Comparison of ENCODE assay signal across 9 cellular contexts in the genomic region with DNA sequence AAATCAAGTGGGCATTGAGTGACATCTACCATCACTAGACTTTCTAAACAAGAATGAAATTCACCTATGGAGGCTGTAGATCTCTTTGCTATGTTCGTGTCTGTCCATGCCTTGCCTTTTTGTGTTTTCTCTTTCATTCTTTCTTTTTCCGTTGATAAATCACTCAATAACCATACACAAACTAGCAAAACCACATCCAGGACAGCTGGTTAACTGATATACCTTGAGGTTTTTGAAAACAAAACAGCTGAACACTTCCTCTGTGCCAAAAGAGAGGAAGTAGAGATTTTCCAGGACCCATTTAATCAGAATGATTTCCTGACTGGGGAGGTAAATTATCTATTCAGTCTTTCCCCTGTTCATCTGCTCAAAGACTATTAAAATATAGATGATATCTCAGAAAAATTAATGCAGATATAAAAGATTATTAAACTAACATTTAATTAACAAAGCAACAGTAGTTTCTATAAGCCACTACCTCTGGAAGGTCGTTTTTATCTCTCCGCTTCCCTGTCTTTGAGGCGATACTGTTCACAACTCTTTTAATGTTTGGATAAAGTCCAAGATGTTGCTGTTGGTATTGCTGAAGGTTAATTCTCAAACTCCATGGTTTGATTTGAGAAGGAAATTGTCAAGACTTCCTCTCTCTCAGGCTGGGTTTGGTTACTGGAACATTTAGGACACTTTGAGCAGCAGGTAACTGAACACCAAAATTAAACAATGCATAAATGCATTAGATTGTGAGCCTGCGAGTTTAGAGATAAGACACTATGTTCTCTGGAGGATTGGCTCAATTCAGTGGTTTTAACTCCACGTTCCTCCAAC. TPM values are rescaled to one million over a fixed set of nuclear protein-coding genes. Genes with fewer than 3 reads are reported as not detected.
DNase-seq lines count a peak whose midpoint lies in the region; ATAC-seq and TF ChIP-seq lines count a peak whose summit lies in the region.
"Had no signal": no experiment of that assay in that cellular context is flagged by ENCODE, and none has a peak within 500 bp of the region (broad histone marks: within the 10 kb centered on the region; RNA-seq: fewer than 3 reads in every experiment).

No MANE protein-coding gene starts in this region.

- no peaks in the 10 kb centered on the region for H3K36me3 ChIP-seq in HEK293 (ENCODE audit: control insufficient read depth in 2 of 2, insufficient read depth in 1 of 2, low read length in 2 of 2)
- no peaks in the 10 kb centered on the region for H3K36me3 ChIP-seq in Loucy (ENCODE audit: insufficient read depth, low read length)
- H3K36me3 ChIP-seq in mucosa of descending colon (ENCODE audit: low read depth) = no peaks in the 10 kb centered on the region
- H3K36me3 ChIP-seq: upper lobe of right lung had no signal

- H3K27me3 ChIP-seq in Loucy (ENCODE audit: insufficient read depth, low read length, poor library complexity, severe bottlenecking) = no peaks in the 10 kb centered on the region
- H3K27me3 ChIP-seq: upper lobe of right lung had no signal

- DNase-seq in mucosa of descending colon = no peak
- DNase-seq in AG20443 (ENCODE audit: low spot score) = no peak
- DNase-seq in erythroblast (lab: John Stamatoyannopoulos, UW) = no peak
- DNase-seq in RKO (ENCODE audit: low spot score) = no peak
- DNase-seq: NCI-H1694 treated with DMSO at 0.1 percent for 48 hours, upper lobe of right lung had no signal

- no peak overlapping the region for H3K9ac ChIP-seq in Loucy (ENCODE audit: low read depth, low read length, poor library complexity, severe bottlenecking)

- intact Hi-C loops in mucosa of descending colon (cut with DNase I, micrococcal nuclease) = no loop called here

- no peak overlapping the region; the same call in 1 of the 2 replicates for H3K27ac ChIP-seq in HEK293 (ENCODE audit: extremely low read depth, low read depth, low read length)
- H3K27ac ChIP-seq: upper lobe of right lung had no signal

- peak overlapping the region; percentile 17 for H3K4me2 ChIP-seq in Loucy (ENCODE audit: low read depth, low read length, poor library complexity, severe bottlenecking)

- H3K4me3 ChIP-seq in HEK293 (ENCODE audit: low read depth, low read length) (no peak overlapping the region), Loucy (ENCODE audit: low read length, poor library complexity, severe bottlenecking) (peak overlapping the region; percentile 17), mucosa of descending colon (no peak overlapping the region)
- H3K4me3 ChIP-seq: upper lobe of right lung had no signal

- H3K4me1 ChIP-seq in HEK293 (ENCODE audit: control insufficient read depth, insufficient read depth, low read length) (0 out of 2 replicates have a peak, but pooled peaks cover 5% of the 10 kb centered on the region), Loucy (ENCODE audit: insufficient read depth, low read length, poor library complexity, severe bottlenecking) (peaks cover 15% of the 10 kb centered on the region), mucosa of descending colon (ENCODE audit: low read depth) (peaks cover 5% of the 10 kb centered on the region)
- H3K4me1 ChIP-seq: upper lobe of right lung had no signal

- H2AFZ ChIP-seq in Loucy (ENCODE audit: low read length) = no peak overlapping the region

- peak; percentile 74 for ATAC-seq in GM18909 (IDR thresholded peaks at IDR 0.05; ENCODE audit: poor library complexity, unreplicated experiment)
- ATAC-seq in mucosa of descending colon = peak; percentile 43
- ATAC-seq: upper lobe of right lung had no signal

- H3K79me2 ChIP-seq in Loucy (ENCODE audit: insufficient read depth, low read length) = no peaks in the 10 kb centered on the region

- TF ChIP-seq CTCF in HEK293 (tag by site-specific recombination; IDR thresholded peaks at IDR 0.05) (no peak), Loucy (conservative IDR thresholded peaks at IDR 0.05; ENCODE audit: low read length) (no peak), mucosa of descending colon (IDR thresholded peaks at IDR 0.05) (no peak)

- POLR2A ChIA-PET in HEK293 (lab: Yijun Ruan, JAX) = no interaction called here

- H3K9me3 ChIP-seq in HEK293 (ENCODE audit: control insufficient read depth, insufficient read depth, low read depth, low read length) (no peaks in the 10 kb centered on the region), Loucy (ENCODE audit: insufficient read depth, low read depth, low read length) (no peaks in the 10 kb centered on the region), mucosa of descending colon (no peaks in the 10 kb centered on the region)
- H3K9me3 ChIP-seq: upper lobe of right lung had no signal

- TF ChIP-seq POLR2A in erythroblast (IDR thresholded peaks at IDR 0.05; ENCODE audit: low read length) = no peak

- H3F3A ChIP-seq in Loucy (ENCODE audit: low read depth) = no peaks in the 10 kb centered on the region

- H3K9me2 ChIP-seq in Loucy (replicated peaks; ENCODE audit: low read depth, low read length) = no peaks in the 10 kb centered on the region

- no peaks in the 10 kb centered on the region for H4K20me1 ChIP-seq in Loucy (ENCODE audit: insufficient read depth, low read length, poor library complexity, severe bottlenecking)

- CTCF ChIA-PET in HEK293 (lab: Yijun Ruan, JAX) = interaction anchor here (0.7 kb wide), 1 partner anchor 585 kb away, joined by 4 read pairs; no protein-coding TSS in a partner anchor

TF ChIP-seq in HEK293, 187 proteins besides CTCF, POLR2A, EP300 and RAD21:
- TF ChIP-seq, protein P1, sequence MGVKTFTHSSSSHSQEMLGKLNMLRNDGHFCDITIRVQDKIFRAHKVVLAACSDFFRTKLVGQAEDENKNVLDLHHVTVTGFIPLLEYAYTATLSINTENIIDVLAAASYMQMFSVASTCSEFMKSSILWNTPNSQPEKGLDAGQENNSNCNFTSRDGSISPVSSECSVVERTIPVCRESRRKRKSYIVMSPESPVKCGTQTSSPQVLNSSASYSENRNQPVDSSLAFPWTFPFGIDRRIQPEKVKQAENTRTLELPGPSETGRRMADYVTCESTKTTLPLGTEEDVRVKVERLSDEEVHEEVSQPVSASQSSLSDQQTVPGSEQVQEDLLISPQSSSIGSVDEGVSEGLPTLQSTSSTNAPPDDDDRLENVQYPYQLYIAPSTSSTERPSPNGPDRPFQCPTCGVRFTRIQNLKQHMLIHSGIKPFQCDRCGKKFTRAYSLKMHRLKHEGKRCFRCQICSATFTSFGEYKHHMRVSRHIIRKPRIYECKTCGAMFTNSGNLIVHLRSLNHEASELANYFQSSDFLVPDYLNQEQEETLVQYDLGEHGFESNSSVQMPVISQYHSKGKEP (tag by site-specific recombination; IDR thresholded peaks at IDR 0.05) = 0 out of 2 replicates have a peak, but pooled peaks have one; percentile 9
- TF ChIP-seq ZNF23 (tag by site-specific recombination; IDR thresholded peaks at IDR 0.05; ENCODE audit: borderline replicate concordance) (no peak), ZNF324 (tag by site-specific recombination; IDR thresholded peaks at IDR 0.05) (no peak)

RNA-seq across cellular contexts. Expression of gene C10orf67, which starts 24.4 kb away (rescaled TPM):
- total RNA-seq in mucosa of descending colon = not detected
